Comparison of ENCODE assay signal across 27 cellular contexts in the genomic region with DNA sequence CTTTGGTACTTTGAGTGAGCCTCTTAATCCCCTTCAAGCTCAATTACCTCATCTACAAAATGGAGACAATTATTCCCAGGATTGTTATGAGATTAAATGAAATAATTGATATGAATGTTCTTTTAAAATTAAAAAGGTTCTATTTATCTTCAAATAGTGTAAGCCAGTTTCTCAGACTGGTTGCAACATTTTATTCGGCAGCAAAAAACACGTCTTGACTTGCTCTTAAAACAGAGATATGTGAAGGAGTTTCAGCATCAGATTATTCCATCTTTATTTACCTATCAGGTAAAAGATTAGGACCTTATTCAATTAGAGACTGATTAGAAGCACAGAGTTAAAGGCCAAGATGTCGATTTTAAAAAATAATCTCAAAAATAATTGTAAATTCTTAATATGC. TPM values are rescaled to one million over a fixed set of nuclear protein-coding genes. Genes with fewer than 3 reads are reported as not detected.
"Had no signal": no experiment of that assay in that cellular context is flagged by ENCODE, and none has a peak within 500 bp of the region (broad histone marks: within the 10 kb centered on the region; RNA-seq: fewer than 3 reads in every experiment).

No MANE protein-coding gene starts in this region.

- DNase-seq: dermis blood vessel endothelial cell; effector memory CD4-positive, alpha-beta T cell; head of caudate nucleus; left cardiac atrium; mammary epithelial cell; mesendoderm; midbrain; naive thymus-derived CD8-positive, alpha-beta T cell; occipital lobe; posterior cingulate gyrus; right cardiac atrium; sigmoid colon; stimulated activated CD4-positive, alpha-beta T cell treated with anti-CD3 and anti-CD28 coated beads, Interleukin-2, amount 100 ng/mL, for 24 hours; stimulated activated CD4-positive, alpha-beta T cell treated with anti-CD3 and anti-CD28 coated beads, Interleukin-4, amount 100 ng/mL, for 24 hours; stimulated activated naive CD4-positive, alpha-beta T cell treated with Interleukin-2 at 50 U/mL for 16 hours; stomach; thyroid gland; trophoblast cell had no signal

- H3K27ac ChIP-seq: coronary artery, hepatocyte, psoas muscle, sigmoid colon, stomach, thyroid gland had no signal

- H3K27me3 ChIP-seq: hepatocyte, ovary, sigmoid colon, thyroid gland had no signal

- FAIRE-seq: frontal cortex, urothelium cell line had no signal

- H3K4me1 ChIP-seq: sigmoid colon, stomach, thyroid gland had no signal

- H3K36me3 ChIP-seq: ovary, sigmoid colon, stomach, thyroid gland had no signal

- H3K4me3 ChIP-seq: coronary artery, hepatocyte, ovary, psoas muscle, sigmoid colon, stomach, thyroid gland had no signal

- ATAC-seq: left cardiac atrium; naive thymus-derived CD8-positive, alpha-beta T cell; psoas muscle; right cardiac atrium; stimulated activated effector memory CD8-positive, alpha-beta T cell treated with anti-CD3 and anti-CD28 coated beads, Interleukin-12 subunit alpha, Interleukin-12 subunit beta, amount 100 ng/mL, for 72 hours had no signal

- H3K9me3 ChIP-seq: ovary, psoas muscle, sigmoid colon, stomach, thyroid gland had no signal

RNA-seq across cellular contexts. Expression of a gene that starts 10.5 kb away (rescaled TPM):
- total RNA-seq: myocyte; naive thymus-derived CD8-positive, alpha-beta T cell; renal cortical epithelial cell had no signal
